In genomic region chrX:12239356-12240082, GRCh38 we compare ENCODE assay signal across 1 cellular context.
TF ChIP-seq lines count a peak whose summit lies in the region.

No MANE protein-coding gene starts in this region.

TF ChIP-seq in HEK293, 187 proteins besides CTCF, POLR2A, EP300 and RAD21 (continued from another document):
- TF ChIP-seq, protein P1, sequence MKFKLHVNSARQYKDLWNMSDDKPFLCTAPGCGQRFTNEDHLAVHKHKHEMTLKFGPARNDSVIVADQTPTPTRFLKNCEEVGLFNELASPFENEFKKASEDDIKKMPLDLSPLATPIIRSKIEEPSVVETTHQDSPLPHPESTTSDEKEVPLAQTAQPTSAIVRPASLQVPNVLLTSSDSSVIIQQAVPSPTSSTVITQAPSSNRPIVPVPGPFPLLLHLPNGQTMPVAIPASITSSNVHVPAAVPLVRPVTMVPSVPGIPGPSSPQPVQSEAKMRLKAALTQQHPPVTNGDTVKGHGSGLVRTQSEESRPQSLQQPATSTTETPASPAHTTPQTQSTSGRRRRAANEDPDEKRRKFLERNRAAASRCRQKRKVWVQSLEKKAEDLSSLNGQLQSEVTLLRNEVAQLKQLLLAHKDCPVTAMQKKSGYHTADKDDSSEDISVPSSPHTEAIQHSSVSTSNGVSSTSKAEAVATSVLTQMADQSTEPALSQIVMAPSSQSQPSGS (tag by site-specific recombination; IDR thresholded peaks at IDR 0.05; ENCODE audit: low read depth), result peak; percentile 85
- TF ChIP-seq ZBTB17 (tag by site-specific recombination; IDR thresholded peaks at IDR 0.05) (peak; percentile 25; the same call in 1 of the 2 replicates), ZBTB20 (tag by site-specific recombination; IDR thresholded peaks at IDR 0.05) (peak; percentile 45; the same call in 1 of the 2 replicates), ZNF341 (tag by site-specific recombination; IDR thresholded peaks at IDR 0.05; ENCODE audit: low read depth) (no peak), ZNF48 (tag by site-specific recombination; IDR thresholded peaks at IDR 0.05) (no peak), ZNF654 (tag by site-specific recombination; IDR thresholded peaks at IDR 0.05; ENCODE audit: low read depth) (no peak), ZNF416 (tag by site-specific recombination; IDR thresholded peaks at IDR 0.05) (no peak), ZNF350 (tag by site-specific recombination; IDR thresholded peaks at IDR 0.05) (no peak), BCL6B (tag by site-specific recombination; IDR thresholded peaks at IDR 0.05) (no peak)
TF ChIP-seq in HEK293: peak in this region for 7.
